ENCODE assay signal across 8 cellular contexts in the genomic region with DNA sequence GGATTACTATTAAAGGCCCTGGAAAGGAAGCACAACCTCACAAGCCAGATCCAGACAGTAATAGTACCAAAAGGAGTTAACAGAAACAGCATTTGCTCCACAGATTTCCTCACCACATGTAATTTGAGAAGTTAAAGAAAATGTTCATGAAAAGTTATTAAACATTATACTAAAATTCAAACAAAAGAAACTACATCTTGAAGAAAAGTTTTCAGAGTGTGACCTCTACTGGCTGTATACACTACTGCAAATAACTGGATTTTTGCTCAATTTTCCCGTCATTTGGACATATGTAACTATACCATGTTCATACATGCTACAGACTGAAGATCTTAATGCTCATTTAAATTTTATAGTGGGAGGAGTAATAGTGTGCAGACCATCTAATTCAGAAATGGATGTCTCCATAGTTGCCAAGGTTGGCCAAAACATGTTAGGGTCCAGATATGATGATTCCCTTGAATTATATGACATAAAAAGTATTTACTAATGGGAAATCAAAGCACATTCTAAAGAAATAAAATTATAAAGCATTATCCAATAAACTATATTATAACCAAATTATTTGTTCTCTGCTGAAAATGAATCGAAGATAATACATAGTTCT. TPM values are rescaled to one million over a fixed set of nuclear protein-coding genes. Genes with fewer than 3 reads are reported as not detected.
DNase-seq lines count a peak whose midpoint lies in the region; ATAC-seq, FAIRE-seq and TF ChIP-seq lines count a peak whose summit lies in the region.

No MANE protein-coding gene starts in this region.

- no peak overlapping the region for H3K23ac ChIP-seq in neuronal stem cell (ENCODE audit: low read depth, low read length, poor library complexity)

- ATAC-seq in Right ventricle myocardium superior (ENCODE audit: poor library complexity): no peak

- H2AFZ ChIP-seq in neuronal stem cell (ENCODE audit: low read length): no peak overlapping the region

- no peak overlapping the region for H2BK120ac ChIP-seq in neuronal stem cell (ENCODE audit: low read depth, low read length)

- no peak overlapping the region for H4K8ac ChIP-seq in neuronal stem cell (ENCODE audit: low read depth, low read length)

- peak overlapping the region; percentile 28 for H3K9ac ChIP-seq in skeletal muscle satellite cell (ENCODE audit: low read depth, low read length)
- no peak overlapping the region for H3K9ac ChIP-seq in neuronal stem cell (ENCODE audit: low read depth, low read length, poor library complexity)

- H3K4me1 ChIP-seq in cardiac muscle cell (ENCODE audit: low read depth) (peaks cover 7% of the 10 kb centered on the region), skeletal muscle satellite cell (ENCODE audit: control insufficient read depth, insufficient read depth, low read length) (peaks cover 18% of the 10 kb centered on the region), neuronal stem cell (ENCODE audit: control insufficient read depth in 2 of 2, insufficient read depth in 1 of 2, low read depth in 1 of 2, low read length in 2 of 2) (peaks cover 2 to 10% of the 10 kb centered on the region in 2 donors)

- no peak overlapping the region for H3K27ac ChIP-seq in cardiac muscle cell
- H3K27ac ChIP-seq in neuronal stem cell (replicated peaks; ENCODE audit: low read length): no peak overlapping the region

- H3K4me2 ChIP-seq in skeletal muscle satellite cell (ENCODE audit: low read length): no peak overlapping the region
- H3K4me2 ChIP-seq in neuronal stem cell (ENCODE audit: insufficient read depth, low read length, poor library complexity, severe bottlenecking): no peak overlapping the region

- no peak overlapping the region for H3K4me3 ChIP-seq in cardiac muscle cell
- H3K4me3 ChIP-seq in skeletal muscle satellite cell (ENCODE audit: low read length): no peak overlapping the region
- no peak overlapping the region for H3K4me3 ChIP-seq in neuronal stem cell (ENCODE audit: low read length in 2 of 2)

- H2BK5ac ChIP-seq in neuronal stem cell (ENCODE audit: low read length): no peak overlapping the region

- no peaks in the 10 kb centered on the region for H3K79me1 ChIP-seq in neuronal stem cell (ENCODE audit: low read depth, low read length)

- intact Hi-C loops in Right ventricle myocardium superior (cut with DNase I): no loop called here

- peak; percentile 70 for TF ChIP-seq CTCF in cardiac muscle cell (IDR thresholded peaks at IDR 0.05; ENCODE audit: low read depth, low read length)

- H2BK15ac ChIP-seq in neuronal stem cell (ENCODE audit: low read length): no peak overlapping the region

- H3K4ac ChIP-seq in neuronal stem cell (ENCODE audit: low read length): no peak overlapping the region

- no peaks in the 10 kb centered on the region for H3K9me3 ChIP-seq in cardiac muscle cell (ENCODE audit: low read depth)
- H3K9me3 ChIP-seq in skeletal muscle satellite cell (replicated peaks; ENCODE audit: low read length): no peaks in the 10 kb centered on the region
- H3K9me3 ChIP-seq in neuronal stem cell (replicated peaks in 1 of 2; ENCODE audit: control insufficient read depth in 2 of 2, insufficient read depth in 1 of 2, low read depth in 1 of 2, low read length in 2 of 2): no peaks in the 10 kb centered on the region

- FAIRE-seq in endometrium (lab: Jason Lieb, UNC): peak; percentile 8

- no peak overlapping the region for H3K18ac ChIP-seq in neuronal stem cell (ENCODE audit: low read length)

- H3K14ac ChIP-seq in neuronal stem cell (ENCODE audit: low read length): no peak overlapping the region

- H4K91ac ChIP-seq in neuronal stem cell (ENCODE audit: low read depth, low read length, poor library complexity): no peak overlapping the region

- H3K27me3 ChIP-seq in cardiac muscle cell (no peaks in the 10 kb centered on the region), skeletal muscle satellite cell (ENCODE audit: control insufficient read depth, insufficient read depth, low read length) (no peaks in the 10 kb centered on the region), neuronal stem cell (ENCODE audit: control insufficient read depth in 3 of 3, insufficient read depth in 3 of 3, low read depth in 1 of 3, low read length in 3 of 3) (no peaks in the 10 kb centered on the region)

- no peak overlapping the region for H2BK12ac ChIP-seq in neuronal stem cell (ENCODE audit: low read length)

- WGBS in neuronal stem cell (ENCODE audit: extremely low coverage in 2 of 2, insufficient read length in 2 of 2, insufficient replicate concordance in 1 of 2), 2 donors: no CpG with 5 or more reads among the region's 2 CpGs

- peaks cover 44% of the 10 kb centered on the region for H3K36me3 ChIP-seq in cardiac muscle cell
- H3K36me3 ChIP-seq in skeletal muscle satellite cell (ENCODE audit: insufficient read depth, low read length): peaks cover 45% of the 10 kb centered on the region
- H3K36me3 ChIP-seq in neuronal stem cell (replicated peaks in 1 of 2; ENCODE audit: control insufficient read depth in 2 of 2, insufficient read depth in 2 of 2, low read length in 2 of 2): peaks cover 6 to 83% of the 10 kb centered on the region in 2 donors

- DNase-seq in cardiac muscle cell (ENCODE audit: low read depth in 1 of 2, low spot score in 1 of 2): peak; percentile 8 to 55
- no peak for DNase-seq in Right ventricle myocardium superior
- DNase-seq in NCI-H2227 (lab: John Stamatoyannopoulos, UW; ENCODE audit: unreplicated experiment): peak; percentile 20
- no peak for DNase-seq in Ammon's horn (ENCODE audit: low spot score)
- DNase-seq in D341Med (ENCODE audit: low spot score): no peak
- no peak for DNase-seq in neuronal stem cell (ENCODE audit: low spot score)

- no peak overlapping the region for H2AK5ac ChIP-seq in neuronal stem cell (ENCODE audit: low read depth, low read length)

RNA-seq across cellular contexts. Expression of a gene that starts 5.6 kb away (rescaled TPM):
- total RNA-seq in cardiac muscle cell (29.9 and 30.7 TPM in 2 replicates), Right ventricle myocardium superior (25.2 TPM)
- polyA plus RNA-seq in cardiac muscle cell: 32.4 and 36.8 TPM in 2 replicates
- total RNA-seq in skeletal muscle satellite cell (2012; rRNA removed): 22.5 and 27.4 TPM in 2 replicates
- 68.7 TPM for polyA plus RNA-seq in neuronal stem cell (2013, experiment 1 of 2)
- 71.1 TPM for polyA plus RNA-seq in neuronal stem cell (2013, experiment 2 of 2)

RNA-seq across cellular contexts. Expression of a gene that starts 25.3 kb away (rescaled TPM):
- total RNA-seq in cardiac muscle cell: 0.03 and 0.53 TPM in 2 replicates
- polyA plus RNA-seq in cardiac muscle cell: 0.62 and 1.4 TPM in 2 replicates
- 10.9 TPM for total RNA-seq in Right ventricle myocardium superior
- 128 and 135 TPM in 2 replicates for total RNA-seq in skeletal muscle satellite cell (2012; rRNA removed)
- polyA plus RNA-seq in neuronal stem cell (2013, experiment 1 of 2): 0.24 TPM
- polyA plus RNA-seq in neuronal stem cell (2013, experiment 2 of 2): 0.21 TPM

Comparison
In these comparisons a context has a peak if more than half of its experiments do, and no peak if none do; other contexts are left out.
1. DNase-seq: peak in cardiac muscle cell (2 of 2) and NCI-H2227 (single experiment); none in Right ventricle myocardium superior (single experiment), Ammon's horn (single experiment), D341Med (single experiment) and neuronal stem cell (single experiment).